In the genomic region with DNA sequence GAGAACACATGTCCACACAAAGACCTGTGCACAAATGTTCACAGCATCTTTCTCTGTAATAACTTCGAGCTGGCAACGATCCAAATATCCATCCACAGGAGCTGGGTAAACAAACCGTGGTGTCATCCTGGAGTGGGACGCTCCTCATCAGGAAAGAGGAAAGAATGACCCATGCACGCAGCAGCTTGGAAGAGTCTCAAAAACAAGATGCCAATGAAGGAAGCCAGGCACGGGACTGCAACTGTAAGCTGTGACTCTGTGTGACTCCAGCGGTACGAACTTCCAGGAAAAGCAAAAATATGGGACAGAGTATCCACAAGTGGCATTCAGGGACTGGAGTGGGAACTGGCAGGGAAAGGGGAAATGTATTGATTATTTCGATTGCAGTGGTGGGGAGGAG, we compare ENCODE assay signal across 16 cellular contexts. TPM values are rescaled to one million over a fixed set of nuclear protein-coding genes. Genes with fewer than 3 reads are reported as not detected.
DNase-seq lines count a peak whose midpoint lies in the region; ATAC-seq, FAIRE-seq and TF ChIP-seq lines count a peak whose summit lies in the region.
"Had no signal": no experiment of that assay in that cellular context is flagged by ENCODE, and none has a peak within 500 bp of the region (broad histone marks: within the 10 kb centered on the region; RNA-seq: fewer than 3 reads in every experiment).

No MANE protein-coding gene starts in this region.

- peak overlapping the region; percentile 19 for H3K27ac ChIP-seq in C4-2B

- no peaks in the 10 kb centered on the region for H3K36me3 Mint-ChIP-seq in HFFc6 (ENCODE audit: low read depth)
- H3K36me3 Mint-ChIP-seq in glutamatergic neuron (ENCODE audit: unreplicated experiment), result no peaks in the 10 kb centered on the region

- H3K9me3 Mint-ChIP-seq in HFFc6 (no peaks in the 10 kb centered on the region), glutamatergic neuron (ENCODE audit: unreplicated experiment) (peaks cover 8% of the 10 kb centered on the region)

- no peak for TF ChIP-seq CTCF in C4-2B (conservative IDR thresholded peaks at IDR 0.05)
- no peak for TF ChIP-seq CTCF in HFFc6 (IDR thresholded peaks at IDR 0.05)
- no peak for TF ChIP-seq CTCF in glutamatergic neuron (IDR thresholded peaks at IDR 0.05; ENCODE audit: partially characterized antibody, unreplicated experiment)
- TF ChIP-seq CTCF in D721Med (IDR thresholded peaks at IDR 0.05; ENCODE audit: insufficient read depth, missing control alignments), result no peak

- no peak overlapping the region for H3K4me3 Mint-ChIP-seq in HFFc6
- no peak overlapping the region for H3K4me3 Mint-ChIP-seq in glutamatergic neuron (ENCODE audit: unreplicated experiment)

- H3K27ac Mint-ChIP-seq in HFFc6 (peak overlapping the region; percentile 5; the same call in 1 of the 2 replicates), glutamatergic neuron (ENCODE audit: unreplicated experiment) (peak overlapping the region; percentile 38)

- H3K27me3 Mint-ChIP-seq in HFFc6 (ENCODE audit: insufficient read depth), result peaks cover 4% of the 10 kb centered on the region; the same call in 1 of the 2 replicates
- peaks cover 18% of the 10 kb centered on the region for H3K27me3 Mint-ChIP-seq in glutamatergic neuron (ENCODE audit: unreplicated experiment)

- no peak for FAIRE-seq in D721Med (lab: Jason Lieb, UNC)
- FAIRE-seq: endometrium had no signal

- H3K4me1 Mint-ChIP-seq in HFFc6 (ENCODE audit: low read depth) (peaks cover 57% of the 10 kb centered on the region), glutamatergic neuron (ENCODE audit: low read depth, unreplicated experiment) (peaks cover 39% of the 10 kb centered on the region)

- DNase-seq in HFFc6 (peak; percentile 57), NCI-H748 treated with DMSO at 0.1 percent for 48 hours (lab: John Stamatoyannopoulos, UW) (peak; percentile 52), glutamatergic neuron (no peak), posterior vena cava (ENCODE audit: low spot score) (no peak), D721Med (ENCODE audit: insufficient read length, low spot score) (no peak)
- DNase-seq: activated CD4-positive, alpha-beta T cell treated with anti-CD3 and anti-CD28 coated beads, Interleukin-2, amount 50 U/mL, for 48 hours; activated effector memory CD4-positive, alpha-beta T cell treated with Interleukin-2 at 50 U/mL for 16 hours; RPMI8226; stimulated activated CD4-positive, alpha-beta T cell treated with anti-CD3 and anti-CD28 coated beads, Interleukin-15, amount 100 ng/mL, for 24 hours had no signal

- ATAC-seq in HG03565 (IDR thresholded peaks at IDR 0.05; ENCODE audit: unreplicated experiment), result no peak
- ATAC-seq in GM18861 (IDR thresholded peaks at IDR 0.05; ENCODE audit: unreplicated experiment), result no peak

- intact Hi-C loops in posterior vena cava (cut with DNase I), result no loop called here

RNA-seq across cellular contexts. Expression of gene CIBAR2, which starts 36.7 kb away (rescaled TPM):
- total RNA-seq in HFFc6 (2021; fragmentation: NEBNext Ultra II Directional; extraction: Animal tissue kit (Norgen Biotek cat#: 25700)), result not detected
- total RNA-seq in glutamatergic neuron (ENCODE audit: unreplicated experiment) (not detected), posterior vena cava (not detected)
- total RNA-seq: body of pancreas; osteocyte; T-helper 2 cell treated with Interferon-gamma antibody and Interleukin-4, amounts not matched to agents 100 ng/mL and 5 ng/mL, for 36 hours had no signal

Comparison
In these comparisons a context has a peak if more than half of its experiments do, and no peak if none do; other contexts are left out.
1. DNase-seq: peak in HFFc6 (single experiment) and NCI-H748 treated with DMSO at 0.1 percent for 48 hours (single experiment); none in glutamatergic neuron (single experiment), posterior vena cava (single experiment) and D721Med (single experiment).